ENCODE assay signal across 13 cellular contexts in the genomic region with DNA sequence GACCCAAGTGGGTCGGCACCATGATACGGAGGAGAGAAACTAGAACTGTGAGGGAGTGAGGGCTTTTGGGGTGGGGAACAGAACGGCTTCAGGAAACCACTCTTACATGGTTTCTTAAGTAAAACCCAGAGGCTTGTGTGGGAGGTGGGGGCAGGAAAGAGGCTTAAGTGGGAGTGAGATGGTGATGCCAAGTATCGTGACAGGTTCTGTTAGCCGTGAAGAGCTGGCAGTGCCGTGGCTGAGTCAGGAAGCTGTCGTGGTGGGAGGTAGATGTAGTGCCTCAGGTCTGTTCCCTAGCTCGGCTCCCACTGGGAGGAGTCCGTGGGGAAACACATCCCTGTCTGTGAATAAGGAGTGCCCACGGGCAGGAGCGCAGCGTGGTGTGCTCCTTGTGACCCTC.
DNase-seq lines count a peak whose midpoint lies in the region.
"Had no signal": no experiment of that assay in that cellular context is flagged by ENCODE, and none has a peak within 500 bp of the region (broad histone marks: within the 10 kb centered on the region; RNA-seq: fewer than 3 reads in every experiment).

No MANE protein-coding gene starts in this region.

- in situ Hi-C loops in KBM-7 (cut with MboI; ENCODE audit: low pct_unique_long_range_greater_than_20kb, low sequenced_read_pairs) = no loop called here

- H3K27ac ChIP-seq in angular gyrus (ENCODE audit: low read depth, low read length) = peak overlapping the region; percentile 57

- intact Hi-C loops in activated naive CD4-positive, alpha-beta T cell treated with anti-CD3 and anti-CD28 coated beads for 36 hours (cut with micrococcal nuclease) = no loop called here

- peak; percentile 25 for DNase-seq in KBM-7
- DNase-seq in occipital lobe (lab: John Stamatoyannopoulos, UW) = peak; percentile 44
- no peak for DNase-seq in activated naive CD4-positive, alpha-beta T cell treated with anti-CD3 and anti-CD28 coated beads for 36 hours
- no peak for DNase-seq in EL
- no peak for DNase-seq in NCI-H146 treated with DMSO at 0.1 percent for 48 hours (lab: John Stamatoyannopoulos, UW; ENCODE audit: unreplicated experiment)
- DNase-seq in SHP77 treated with DMSO at 0.1 percent for 48 hours (lab: John Stamatoyannopoulos, UW) = no peak
- DNase-seq: DMS 273 treated with DMSO at 0.1 percent for 48 hours; H9; NCI-H1092 treated with DMSO at 0.1 percent for 48 hours; NCI-H1694 treated with DMSO at 0.1 percent for 48 hours; NCI-H69; NK-92 treated with Interleukin-12 subunit alpha and Interleukin-12 subunit beta, amount 100 ng/mL, for 24 hours had no signal

- H3K4me1 Mint-ChIP-seq in activated naive CD4-positive, alpha-beta T cell treated with anti-CD3 and anti-CD28 coated beads for 36 hours (ENCODE audit: low read depth) = peaks cover 7% of the 10 kb centered on the region

- H3K9me3 Mint-ChIP-seq in activated naive CD4-positive, alpha-beta T cell treated with anti-CD3 and anti-CD28 coated beads for 36 hours = no peaks in the 10 kb centered on the region
- H3K9me3 Mint-ChIP-seq: H9 had no signal

- H3K4me3 Mint-ChIP-seq in activated naive CD4-positive, alpha-beta T cell treated with anti-CD3 and anti-CD28 coated beads for 36 hours = no peak overlapping the region
- H3K4me3 Mint-ChIP-seq: H9 had no signal

- CTCF ChIA-PET in activated naive CD4-positive, alpha-beta T cell treated with anti-CD3 and anti-CD28 coated beads for 36 hours (lab: Charles Lee) = no interaction called here

- H3K27me3 Mint-ChIP-seq in activated naive CD4-positive, alpha-beta T cell treated with anti-CD3 and anti-CD28 coated beads for 36 hours (ENCODE audit: low read depth) = peaks cover 24% of the 10 kb centered on the region

- H3K36me3 Mint-ChIP-seq in activated naive CD4-positive, alpha-beta T cell treated with anti-CD3 and anti-CD28 coated beads for 36 hours (ENCODE audit: low read depth) = no peaks in the 10 kb centered on the region

- no peak overlapping the region for H3K27ac Mint-ChIP-seq in activated naive CD4-positive, alpha-beta T cell treated with anti-CD3 and anti-CD28 coated beads for 36 hours
- H3K27ac Mint-ChIP-seq: H9 had no signal

Comparison
In these comparisons a context has a peak if more than half of its experiments do, and no peak if none do; other contexts are left out.
1. DNase-seq: peak in KBM-7 (single experiment) and occipital lobe (single experiment); none in activated naive CD4-positive, alpha-beta T cell treated with anti-CD3 and anti-CD28 coated beads for 36 hours (single experiment), EL (single experiment), NCI-H146 treated with DMSO at 0.1 percent for 48 hours (single experiment) and SHP77 treated with DMSO at 0.1 percent for 48 hours (single experiment).